Comparison of ENCODE assay signal across 22 cellular contexts in genomic region chr6:126153661-126154060, GRCh38.
DNase-seq lines count a peak whose midpoint lies in the region; ATAC-seq, FAIRE-seq and TF ChIP-seq lines count a peak whose summit lies in the region.
"Had no signal": no experiment of that assay in that cellular context is flagged by ENCODE, and none has a peak within 500 bp of the region (broad histone marks: within the 10 kb centered on the region; RNA-seq: fewer than 3 reads in every experiment).

No MANE protein-coding gene starts in this region.

- H3K4me1 ChIP-seq in HEK293 (ENCODE audit: control insufficient read depth, insufficient read depth, low read length): no peaks in the 10 kb centered on the region
- H3K4me1 ChIP-seq in left lung: no peaks in the 10 kb centered on the region
- no peaks in the 10 kb centered on the region for H3K4me1 ChIP-seq in right cardiac atrium (ENCODE audit: control insufficient read depth, insufficient read depth, low read length)
- H3K4me1 ChIP-seq in kidney (ENCODE audit: control insufficient read depth in 1 of 2, insufficient read depth in 1 of 2, low read depth in 1 of 2, low read length in 2 of 2): no peaks in the 10 kb centered on the region
- H3K4me1 ChIP-seq: A549 had no signal

- intact Hi-C loops in left lung (cut with DNase I): no loop called here
- intact Hi-C loops in right cardiac atrium (cut with DNase I): no loop called here
- intact Hi-C loops in kidney (cut with DNase I): no loop called here

- H3K9me3 ChIP-seq in HEK293 (ENCODE audit: control insufficient read depth, insufficient read depth, low read depth, low read length): no peaks in the 10 kb centered on the region
- no peaks in the 10 kb centered on the region for H3K9me3 ChIP-seq in left lung
- no peaks in the 10 kb centered on the region for H3K9me3 ChIP-seq in right cardiac atrium (ENCODE audit: control insufficient read depth, low read length)
- no peaks in the 10 kb centered on the region for H3K9me3 ChIP-seq in kidney (ENCODE audit: control insufficient read depth in 1 of 2, low read length in 2 of 2)
- H3K9me3 ChIP-seq: A549 had no signal

- no peak for FAIRE-seq in kidney (lab: Jason Lieb, UNC)
- FAIRE-seq: A549, colon had no signal

- TF ChIP-seq CTCF in AG10803 (conservative IDR thresholded peaks at IDR 0.05; ENCODE audit: low read length) (no peak), HEK293 (tag by site-specific recombination; IDR thresholded peaks at IDR 0.05) (no peak), brain microvascular endothelial cell (IDR thresholded peaks at IDR 0.05; ENCODE audit: low read depth, low read length, missing control alignments) (no peak), left lung (IDR thresholded peaks at IDR 0.05) (no peak), kidney (IDR thresholded peaks at IDR 0.05; ENCODE audit: borderline replicate concordance, extremely low read depth, insufficient read depth) (no peak)

- H3K9ac ChIP-seq in kidney (ENCODE audit: low read length in 2 of 2): no peak overlapping the region

- peak; percentile 50 for ATAC-seq in left lung
- ATAC-seq in GM19351 (IDR thresholded peaks at IDR 0.05; ENCODE audit: unreplicated experiment): no peak
- no peak for ATAC-seq in right cardiac atrium
- ATAC-seq in GM18907 (IDR thresholded peaks at IDR 0.05; ENCODE audit: unreplicated experiment): no peak
- ATAC-seq: A549; activated CD4-positive, CD25-positive, alpha-beta regulatory T cell treated with anti-CD3 and anti-CD28 coated beads, Interleukin-2, amount 50 U/mL, for 24 hours; activated CD8-positive, alpha-beta T cell treated with anti-CD3 and anti-CD28 coated beads, Interleukin-2, amount 10 ng/mL, durations not matched to agents 7 days and 5 days had no signal

- in situ Hi-C loops in brain microvascular endothelial cell (cut with HindIII; ENCODE audit: low pct_ligation_motif_present, low sequenced_read_pairs): no loop called here

- no peak overlapping the region for H3K27ac ChIP-seq in HEK293 (ENCODE audit: extremely low read depth, low read depth, low read length)
- H3K27ac ChIP-seq in brain microvascular endothelial cell: no peak overlapping the region
- H3K27ac ChIP-seq in left lung: no peak overlapping the region
- H3K27ac ChIP-seq in right cardiac atrium (ENCODE audit: low read length): no peak overlapping the region
- H3K27ac ChIP-seq in kidney (ENCODE audit: low read depth in 2 of 2, low read length in 2 of 2): no peak overlapping the region
- H3K27ac ChIP-seq: A549 had no signal

- no peaks in the 10 kb centered on the region for H3K36me3 ChIP-seq in HEK293 (ENCODE audit: control insufficient read depth in 2 of 2, insufficient read depth in 1 of 2, low read length in 2 of 2)
- H3K36me3 ChIP-seq in brain microvascular endothelial cell (replicated peaks): no peaks in the 10 kb centered on the region
- no peaks in the 10 kb centered on the region for H3K36me3 ChIP-seq in left lung
- H3K36me3 ChIP-seq in kidney (ENCODE audit: control insufficient read depth in 1 of 2, insufficient read depth in 2 of 2, low read length in 2 of 2): no peaks in the 10 kb centered on the region

- POLR2A ChIA-PET in HEK293 (lab: Yijun Ruan, JAX): no interaction called here

- H3K27me3 ChIP-seq in brain microvascular endothelial cell (replicated peaks): no peaks in the 10 kb centered on the region
- H3K27me3 ChIP-seq in left lung: no peaks in the 10 kb centered on the region
- no peaks in the 10 kb centered on the region for H3K27me3 ChIP-seq in right cardiac atrium (ENCODE audit: control insufficient read depth, insufficient read depth)

- CTCF ChIA-PET in HEK293 (lab: Yijun Ruan, JAX): no interaction called here

- DNase-seq in AG10803 (ENCODE audit: low read depth): peak; percentile 55
- peak; percentile 49 for DNase-seq in brain microvascular endothelial cell
- no peak for DNase-seq in left lung
- no peak for DNase-seq in right cardiac atrium
- no peak for DNase-seq in kidney
- DNase-seq: activated CD8-positive, alpha-beta T cell treated with anti-CD3 and anti-CD28 coated beads, Interleukin-2, amount 10 ng/mL, durations not matched to agents 7 days and 5 days; activated naive CD4-positive, alpha-beta T cell treated with anti-CD3 and anti-CD28 coated beads, Interleukin-2, amount 10 ng/mL, durations not matched to agents 7 days and 5 days; activated T-cell treated with anti-CD3 and anti-CD28 coated beads, Interleukin-2, amount 50 U/mL, for 24 hours; aorta; H7; hippocampal formation; NCI-H1436; NCI-H2171; NCI-H526 treated with DMSO at 0.1 percent for 48 hours; stimulated activated CD4-positive, alpha-beta T cell treated with anti-CD3 and anti-CD28 coated beads, Interleukin-12 subunit alpha, Interleukin-12 subunit beta, amount 100 ng/mL, for 4 hours; T-helper 9 cell had no signal

- 70% methylated on average over 3 of the region's 3 CpGs for WGBS in right cardiac atrium

- H3K4me3 ChIP-seq in AG10803 (ENCODE audit: low read length) (no peak overlapping the region), HEK293 (ENCODE audit: low read depth, low read length) (no peak overlapping the region), brain microvascular endothelial cell (ENCODE audit: low read depth, low read length) (no peak overlapping the region), left lung (no peak overlapping the region), right cardiac atrium (ENCODE audit: low read length) (no peak overlapping the region), kidney (ENCODE audit: low read length in 2 of 2) (no peak overlapping the region)
- H3K4me3 ChIP-seq: A549 had no signal

TF ChIP-seq in HEK293, 187 proteins besides CTCF, POLR2A, EP300 and RAD21:
- 0 out of 2 replicates have a peak, but pooled peaks have one; percentile 23 for TF ChIP-seq KLF10 (tag by site-specific recombination; IDR thresholded peaks at IDR 0.05)
- TF ChIP-seq ZBTB26 (tag by site-specific recombination; optimal IDR thresholded peaks at IDR 0.05): no peak
- TF ChIP-seq ZNF654 (tag by site-specific recombination; IDR thresholded peaks at IDR 0.05; ENCODE audit: low read depth): no peak

Comparison
In these comparisons a context has a peak if more than half of its experiments do, and no peak if none do; other contexts are left out.
1. DNase-seq: peak in AG10803 (single experiment) and brain microvascular endothelial cell (single experiment); none in left lung (0 of 2), right cardiac atrium (0 of 3) and kidney (single experiment).